Comparison of ENCODE assay signal across 1 cellular context in the genomic region with DNA sequence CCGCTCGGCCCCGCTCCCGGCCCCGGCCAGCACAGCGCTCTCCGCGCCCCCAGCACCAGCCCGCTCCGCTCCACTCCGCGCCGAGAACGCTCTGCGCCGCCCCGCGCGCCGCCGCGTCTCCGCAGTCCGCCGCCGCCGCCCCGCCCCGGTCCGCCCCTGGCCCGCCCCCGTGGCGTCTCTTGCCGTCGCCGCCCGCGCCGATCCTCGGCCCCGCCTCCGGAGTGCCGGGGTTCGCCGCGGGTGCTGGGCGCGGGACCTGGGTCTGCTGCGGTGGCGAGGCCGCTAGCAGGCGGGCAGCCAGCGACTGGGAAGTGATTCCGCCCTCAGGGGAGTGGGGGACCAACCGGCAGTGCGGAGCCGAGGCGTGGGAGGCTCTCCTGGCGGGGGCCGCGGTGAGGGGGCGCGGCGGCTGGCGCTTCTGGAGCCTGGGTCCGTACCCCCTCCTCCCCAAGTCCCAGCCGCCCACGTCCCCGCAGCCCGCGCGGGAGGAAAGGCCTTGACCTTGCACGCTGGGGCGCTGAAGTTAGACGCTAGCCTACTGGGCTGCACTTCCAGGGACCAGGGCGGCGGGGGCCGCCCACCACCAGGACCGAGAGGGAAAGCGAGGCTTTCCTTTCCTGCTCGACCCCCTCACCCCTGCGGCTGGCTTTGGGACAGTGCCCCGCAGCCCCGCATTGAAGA.
TF ChIP-seq lines count a peak whose summit lies in the region.

A gene with protein sequence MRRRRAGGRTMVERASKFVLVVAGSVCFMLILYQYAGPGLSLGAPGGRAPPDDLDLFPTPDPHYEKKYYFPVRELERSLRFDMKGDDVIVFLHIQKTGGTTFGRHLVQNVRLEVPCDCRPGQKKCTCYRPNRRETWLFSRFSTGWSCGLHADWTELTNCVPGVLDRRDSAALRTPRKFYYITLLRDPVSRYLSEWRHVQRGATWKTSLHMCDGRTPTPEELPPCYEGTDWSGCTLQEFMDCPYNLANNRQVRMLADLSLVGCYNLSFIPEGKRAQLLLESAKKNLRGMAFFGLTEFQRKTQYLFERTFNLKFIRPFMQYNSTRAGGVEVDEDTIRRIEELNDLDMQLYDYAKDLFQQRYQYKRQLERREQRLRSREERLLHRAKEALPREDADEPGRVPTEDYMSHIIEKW (minus strand): TSS at position 93 of the 681 bp plus-strand sequence. CDS start 305 bp downstream, outside the sequence.

TF ChIP-seq in HEK293, 187 proteins besides CTCF, POLR2A, EP300 and RAD21 (continued from another document and continues in another):
- no peak for TF ChIP-seq ZNF416 (tag by site-specific recombination; IDR thresholded peaks at IDR 0.05)
- TF ChIP-seq REST (tag by site-specific recombination; IDR thresholded peaks at IDR 0.05) = no peak
- TF ChIP-seq ZNF529 (tag by site-specific recombination; IDR thresholded peaks at IDR 0.05; ENCODE audit: insufficient replicate concordance) = no peak
- no peak for TF ChIP-seq ZNF701 (tag by site-specific recombination; IDR thresholded peaks at IDR 0.05)
- TF ChIP-seq ZNF561 (tag by site-specific recombination; IDR thresholded peaks at IDR 0.05; ENCODE audit: borderline replicate concordance) = no peak
- TF ChIP-seq ZNF776 (tag by site-specific recombination; IDR thresholded peaks at IDR 0.05; ENCODE audit: borderline replicate concordance) = no peak
- TF ChIP-seq, protein P1, sequence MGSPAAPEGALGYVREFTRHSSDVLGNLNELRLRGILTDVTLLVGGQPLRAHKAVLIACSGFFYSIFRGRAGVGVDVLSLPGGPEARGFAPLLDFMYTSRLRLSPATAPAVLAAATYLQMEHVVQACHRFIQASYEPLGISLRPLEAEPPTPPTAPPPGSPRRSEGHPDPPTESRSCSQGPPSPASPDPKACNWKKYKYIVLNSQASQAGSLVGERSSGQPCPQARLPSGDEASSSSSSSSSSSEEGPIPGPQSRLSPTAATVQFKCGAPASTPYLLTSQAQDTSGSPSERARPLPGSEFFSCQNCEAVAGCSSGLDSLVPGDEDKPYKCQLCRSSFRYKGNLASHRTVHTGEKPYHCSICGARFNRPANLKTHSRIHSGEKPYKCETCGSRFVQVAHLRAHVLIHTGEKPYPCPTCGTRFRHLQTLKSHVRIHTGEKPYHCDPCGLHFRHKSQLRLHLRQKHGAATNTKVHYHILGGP (tag by site-specific recombination; IDR thresholded peaks at IDR 0.05) = no peak
- 0 out of 2 replicates have a peak, but pooled peaks have one; percentile 31 for TF ChIP-seq ZNF600 (tag by site-specific recombination; IDR thresholded peaks at IDR 0.05)
- TF ChIP-seq ZNF366 (tag by site-specific recombination; conservative IDR thresholded peaks at IDR 0.05) = no peak
- peak; percentile 68 for TF ChIP-seq GLIS1 (tag by site-specific recombination; IDR thresholded peaks at IDR 0.05)
- TF ChIP-seq SALL2 (tag by site-specific recombination; IDR thresholded peaks at IDR 0.05; ENCODE audit: borderline replicate concordance) = no peak
- no peak for TF ChIP-seq GLI2 (tag by site-specific recombination; IDR thresholded peaks at IDR 0.05; ENCODE audit: borderline replicate concordance, low read depth)
- peak; percentile 69 for TF ChIP-seq ZNF398 (tag by site-specific recombination; IDR thresholded peaks at IDR 0.05)
- TF ChIP-seq ZNF37A (tag by site-specific recombination; IDR thresholded peaks at IDR 0.05) = no peak
- TF ChIP-seq ZFP69B (tag by site-specific recombination; IDR thresholded peaks at IDR 0.05) = no peak
- TF ChIP-seq, protein P2, sequence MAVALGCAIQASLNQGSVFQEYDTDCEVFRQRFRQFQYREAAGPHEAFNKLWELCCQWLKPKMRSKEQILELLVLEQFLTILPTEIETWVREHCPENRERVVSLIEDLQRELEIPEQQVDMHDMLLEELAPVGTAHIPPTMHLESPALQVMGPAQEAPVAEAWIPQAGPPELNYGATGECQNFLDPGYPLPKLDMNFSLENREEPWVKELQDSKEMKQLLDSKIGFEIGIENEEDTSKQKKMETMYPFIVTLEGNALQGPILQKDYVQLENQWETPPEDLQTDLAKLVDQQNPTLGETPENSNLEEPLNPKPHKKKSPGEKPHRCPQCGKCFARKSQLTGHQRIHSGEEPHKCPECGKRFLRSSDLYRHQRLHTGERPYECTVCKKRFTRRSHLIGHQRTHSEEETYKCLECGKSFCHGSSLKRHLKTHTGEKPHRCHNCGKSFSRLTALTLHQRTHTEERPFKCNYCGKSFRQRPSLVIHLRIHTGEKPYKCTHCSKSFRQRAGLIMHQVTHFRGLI (tag by site-specific recombination; IDR thresholded peaks at IDR 0.05) = peak; percentile 43; the same call in 1 of the 2 replicates
- TF ChIP-seq ZNF747 (tag by site-specific recombination; IDR thresholded peaks at IDR 0.05) = no peak
- no peak for TF ChIP-seq ZNF558 (tag by site-specific recombination; IDR thresholded peaks at IDR 0.05)
- TF ChIP-seq ZNF26 (tag by site-specific recombination; IDR thresholded peaks at IDR 0.05) = no peak
- TF ChIP-seq SP7 (tag by site-specific recombination; IDR thresholded peaks at IDR 0.05) = peak; percentile 30; the same call in 1 of the 2 replicates
- TF ChIP-seq, protein P3, sequence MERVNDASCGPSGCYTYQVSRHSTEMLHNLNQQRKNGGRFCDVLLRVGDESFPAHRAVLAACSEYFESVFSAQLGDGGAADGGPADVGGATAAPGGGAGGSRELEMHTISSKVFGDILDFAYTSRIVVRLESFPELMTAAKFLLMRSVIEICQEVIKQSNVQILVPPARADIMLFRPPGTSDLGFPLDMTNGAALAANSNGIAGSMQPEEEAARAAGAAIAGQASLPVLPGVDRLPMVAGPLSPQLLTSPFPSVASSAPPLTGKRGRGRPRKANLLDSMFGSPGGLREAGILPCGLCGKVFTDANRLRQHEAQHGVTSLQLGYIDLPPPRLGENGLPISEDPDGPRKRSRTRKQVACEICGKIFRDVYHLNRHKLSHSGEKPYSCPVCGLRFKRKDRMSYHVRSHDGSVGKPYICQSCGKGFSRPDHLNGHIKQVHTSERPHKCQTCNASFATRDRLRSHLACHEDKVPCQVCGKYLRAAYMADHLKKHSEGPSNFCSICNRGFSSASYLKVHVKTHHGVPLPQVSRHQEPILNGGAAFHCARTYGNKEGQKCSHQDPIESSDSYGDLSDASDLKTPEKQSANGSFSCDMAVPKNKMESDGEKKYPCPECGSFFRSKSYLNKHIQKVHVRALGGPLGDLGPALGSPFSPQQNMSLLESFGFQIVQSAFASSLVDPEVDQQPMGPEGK (tag by site-specific recombination; IDR thresholded peaks at IDR 0.05) = peak; percentile 78
- TF ChIP-seq, protein P4, sequence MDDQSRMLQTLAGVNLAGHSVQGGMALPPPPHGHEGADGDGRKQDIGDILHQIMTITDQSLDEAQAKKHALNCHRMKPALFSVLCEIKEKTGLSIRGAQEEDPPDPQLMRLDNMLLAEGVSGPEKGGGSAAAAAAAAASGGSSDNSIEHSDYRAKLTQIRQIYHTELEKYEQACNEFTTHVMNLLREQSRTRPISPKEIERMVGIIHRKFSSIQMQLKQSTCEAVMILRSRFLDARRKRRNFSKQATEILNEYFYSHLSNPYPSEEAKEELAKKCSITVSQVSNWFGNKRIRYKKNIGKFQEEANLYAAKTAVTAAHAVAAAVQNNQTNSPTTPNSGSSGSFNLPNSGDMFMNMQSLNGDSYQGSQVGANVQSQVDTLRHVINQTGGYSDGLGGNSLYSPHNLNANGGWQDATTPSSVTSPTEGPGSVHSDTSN (CRISPR knock-in tag; IDR thresholded peaks at IDR 0.05) = peak; percentile 58; the same call in 1 of the 2 replicates
- TF ChIP-seq IKZF3 (tag by site-specific recombination; IDR thresholded peaks at IDR 0.05) = no peak
- TF ChIP-seq, protein P5, sequence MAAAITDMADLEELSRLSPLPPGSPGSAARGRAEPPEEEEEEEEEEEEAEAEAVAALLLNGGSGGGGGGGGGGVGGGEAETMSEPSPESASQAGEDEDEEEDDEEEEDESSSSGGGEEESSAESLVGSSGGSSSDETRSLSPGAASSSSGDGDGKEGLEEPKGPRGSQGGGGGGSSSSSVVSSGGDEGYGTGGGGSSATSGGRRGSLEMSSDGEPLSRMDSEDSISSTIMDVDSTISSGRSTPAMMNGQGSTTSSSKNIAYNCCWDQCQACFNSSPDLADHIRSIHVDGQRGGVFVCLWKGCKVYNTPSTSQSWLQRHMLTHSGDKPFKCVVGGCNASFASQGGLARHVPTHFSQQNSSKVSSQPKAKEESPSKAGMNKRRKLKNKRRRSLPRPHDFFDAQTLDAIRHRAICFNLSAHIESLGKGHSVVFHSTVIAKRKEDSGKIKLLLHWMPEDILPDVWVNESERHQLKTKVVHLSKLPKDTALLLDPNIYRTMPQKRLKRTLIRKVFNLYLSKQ (tag by site-specific recombination; IDR thresholded peaks at IDR 0.05; ENCODE audit: borderline replicate concordance) = no peak
- no peak for TF ChIP-seq SETDB1 (IDR thresholded peaks at IDR 0.05; ENCODE audit: insufficient read length, low read length)
- TF ChIP-seq BCL11A (tag by site-specific recombination; IDR thresholded peaks at IDR 0.05; ENCODE audit: low read depth) = no peak
- TF ChIP-seq HIC1 (tag by site-specific recombination; IDR thresholded peaks at IDR 0.05) = no peak
- no peak for TF ChIP-seq KLF17 (tag by site-specific recombination; IDR thresholded peaks at IDR 0.05)
- no peak for TF ChIP-seq ZNF404 (tag by site-specific recombination; IDR thresholded peaks at IDR 0.05)
- TF ChIP-seq YY2 (tag by site-specific recombination; IDR thresholded peaks at IDR 0.05) = no peak
- peak; percentile 57 for TF ChIP-seq ZNF341 (tag by site-specific recombination; IDR thresholded peaks at IDR 0.05; ENCODE audit: low read depth)
- TF ChIP-seq ZNF571 (tag by site-specific recombination; IDR thresholded peaks at IDR 0.05) = no peak
- peak; percentile 68; the same call in 1 of the 2 replicates for TF ChIP-seq ZBTB20 (tag by site-specific recombination; IDR thresholded peaks at IDR 0.05)
